ENCODE assay signal across 28 cellular contexts in the genomic region with DNA sequence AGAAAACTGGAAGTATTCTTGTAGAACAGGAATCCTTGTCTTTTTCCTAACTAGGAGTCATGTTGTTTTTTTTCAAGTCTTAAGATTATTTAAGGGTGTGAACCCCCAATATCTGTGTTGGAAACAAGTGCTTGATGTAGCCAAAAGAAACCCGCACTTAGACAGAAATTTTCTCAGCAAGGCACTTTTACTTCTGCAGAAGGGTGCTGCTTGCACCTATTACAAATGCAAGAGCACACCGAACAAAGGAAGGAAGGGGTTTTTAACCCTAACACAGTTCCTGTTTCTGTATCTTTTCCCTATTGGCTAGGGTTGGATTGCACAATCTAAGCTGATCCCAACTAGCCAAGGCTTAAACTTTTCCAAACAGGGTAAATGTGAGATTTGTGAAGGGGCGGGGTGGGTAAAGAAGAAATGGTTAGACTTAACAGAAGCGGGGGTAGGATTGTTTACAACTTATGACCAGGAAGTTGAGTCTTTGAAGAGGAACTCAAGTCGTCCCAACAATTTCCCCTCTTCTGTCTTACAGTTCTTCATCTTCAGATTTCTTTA.
"Had no signal": no experiment of that assay in that cellular context is flagged by ENCODE, and none has a peak within 500 bp of the region (broad histone marks: within the 10 kb centered on the region; RNA-seq: fewer than 3 reads in every experiment).

No MANE protein-coding gene starts in this region.

- H3K4me1 ChIP-seq: ascending aorta, left lung, parathyroid adenoma, stomach, suprapubic skin, tibial nerve had no signal

- H3K4me3 ChIP-seq: ascending aorta, hepatocyte, left lung, lung, stomach, suprapubic skin, tibial nerve had no signal

- DNase-seq: activated CD4-positive, alpha-beta T cell treated with anti-CD3 and anti-CD28 coated beads for 1 hour; activated CD4-positive, alpha-beta T cell treated with anti-CD3 and anti-CD28 coated beads, Interleukin-2, amount 50 U/mL, for 1 hour; activated T-cell treated with anti-CD3 and anti-CD28 coated beads, Interleukin-2, amount 50 U/mL, for 1 hour; brain microvascular endothelial cell; central memory CD4-positive, alpha-beta T cell; dermis blood vessel endothelial cell; effector CD8-positive, alpha-beta T cell; foreskin melanocyte; kidney glomerular epithelial cell; left lung; naive B cell; nucleus accumbens; small intestine; stimulated activated CD4-positive, alpha-beta T cell treated with anti-CD3 and anti-CD28 coated beads, Interleukin-15, amount 100 ng/mL, for 24 hours; stomach; WERI-Rb-1 had no signal

- H3K4me2 ChIP-seq: hepatocyte had no signal

- ATAC-seq: activated naive CD4-positive, alpha-beta T cell treated with anti-CD3 and anti-CD28 coated beads, Interleukin-2, amount 50 U/mL, for 72 hours; esophagus mucosa; left lung; sciatic nerve; stimulated activated memory B cell treated with anti-CD40 and anti-IgM and Interleukin-4, amounts not matched to agents 10 μg/mL and 1 μg/mL and 100 μg/mL, for 72 hours had no signal

- FAIRE-seq: endothelial cell of umbilical vein, small intestine, TTC549 had no signal

- H3K27me3 ChIP-seq: ascending aorta, brain microvascular endothelial cell, hepatocyte, left lung, stomach, suprapubic skin had no signal

- H2AFZ ChIP-seq: hepatocyte, parathyroid adenoma had no signal

- H3K27ac ChIP-seq: ascending aorta, brain microvascular endothelial cell, hepatocyte, left lung, parathyroid adenoma, stomach, suprapubic skin, tibial nerve, WERI-Rb-1 had no signal

- H3K36me3 ChIP-seq: brain microvascular endothelial cell had no signal

- H3K9ac ChIP-seq: parathyroid adenoma had no signal
